18 cellular contexts compared by ENCODE assay signal in the genomic region with DNA sequence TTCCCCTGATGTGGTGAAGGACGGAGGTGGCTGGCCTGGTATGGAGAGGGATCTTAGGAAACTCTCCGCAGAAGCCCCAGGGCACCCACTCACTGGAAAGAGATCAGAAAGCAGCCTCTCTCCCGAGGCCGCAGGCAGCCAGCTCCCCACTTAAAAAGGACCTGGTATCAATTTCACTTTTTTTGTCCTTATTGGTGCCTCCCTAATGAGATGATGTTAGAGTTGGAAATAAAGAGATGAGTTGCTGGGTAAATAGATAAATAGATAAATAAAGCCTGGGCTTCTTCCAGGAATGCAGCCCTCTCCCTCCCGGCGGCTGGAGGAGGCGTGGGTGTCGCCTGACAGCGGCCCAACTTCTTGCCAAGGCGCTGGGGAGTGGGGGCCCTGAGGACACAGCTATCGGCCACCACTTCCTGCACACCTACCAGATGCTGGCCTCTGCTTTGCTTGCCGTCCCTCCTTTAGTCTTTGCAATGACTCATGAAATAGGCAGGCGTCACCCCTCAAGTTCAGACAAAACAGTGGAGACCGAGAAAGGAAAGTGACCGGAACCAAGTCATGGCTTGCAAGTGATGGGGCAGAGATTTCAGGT. TPM values are rescaled to one million over a fixed set of nuclear protein-coding genes. Genes with fewer than 3 reads are reported as not detected.
DNase-seq lines count a peak whose midpoint lies in the region; ATAC-seq, FAIRE-seq and TF ChIP-seq lines count a peak whose summit lies in the region.
"Had no signal": no experiment of that assay in that cellular context is flagged by ENCODE, and none has a peak within 500 bp of the region (broad histone marks: within the 10 kb centered on the region; RNA-seq: fewer than 3 reads in every experiment).

No MANE protein-coding gene starts in this region.

- no peaks in the 10 kb centered on the region for H3K79me2 ChIP-seq in H1 (ENCODE audit: control insufficient read depth in 1 of 2, insufficient read depth in 2 of 2, low read length in 2 of 2)

- H4K91ac ChIP-seq in H1 (replicated peaks; ENCODE audit: insufficient read length, low read length), result peak overlapping the region; percentile 38

- FAIRE-seq in H1 (lab: Jason Lieb, UNC), result no peak
- FAIRE-seq: endometrium, GM19239 had no signal

- H3K79me1 ChIP-seq in H1 (ENCODE audit: low read depth, low read length), result no peaks in the 10 kb centered on the region

- H2BK20ac ChIP-seq in H1 (ENCODE audit: low read length), result peak overlapping the region; percentile 97; the same call in 1 of the 2 replicates

- DNase-seq in NB4 (ENCODE audit: low read depth) (peak; percentile 62), H1 (ENCODE audit: low read depth in 1 of 2, low spot score in 2 of 2) (no peak), lower lobe of right lung (peak; percentile 12), NCI-H69 (lab: John Stamatoyannopoulos, UW) (no peak), T-helper 9 cell (no peak), lower leg skin (ENCODE audit: low spot score in 2 of 2) (no peak)
- DNase-seq in activated CD8-positive, alpha-beta memory T cell treated with anti-CD3 and anti-CD28 coated beads, Interleukin-2, amount 50 U/mL, for 4 hours, result no peak
- DNase-seq: activated CD4-positive, alpha-beta memory T cell treated with anti-CD3 and anti-CD28 coated beads for 36 hours; NCI-H2029; Right ventricle myocardium superior; T1000 had no signal

- ATAC-seq in lower lobe of right lung, result no peak

- H3K4me2 ChIP-seq in BLaER1 treated with 17β-estradiol and CSF1 and Interleukin-3, amounts not matched to agents 10 nM and 100 nM, result peak overlapping the region in 8 of 11 experiments; percentile 8 to 46 (median 30); a peak in 11 of 22 replicates
- no peak overlapping the region for H3K4me2 ChIP-seq in H1 (ENCODE audit: insufficient read depth in 1 of 2, low read depth in 2 of 2, low read length in 2 of 2)

- POLR2A ChIA-PET in H1 (lab: Charles Lee; ENCODE audit: partially characterized antibody), result interaction anchor here (0.6 to 2.9 kb wide), 5 partner anchors 9 to 115 kb away, joined by 3 to 12 read pairs (median 4); no protein-coding TSS in a partner anchor

- peak overlapping the region; percentile 95 for H2BK120ac ChIP-seq in H1 (replicated peaks; ENCODE audit: low read depth, low read length)

- H3K23me2 ChIP-seq in H1 (ENCODE audit: low read depth, low read length), result no peaks in the 10 kb centered on the region

- 0 out of 2 replicates have a peak overlapping the region, but pooled peaks have one; percentile 82 for H2AK5ac ChIP-seq in H1 (ENCODE audit: low read depth, low read length)

- H3K4ac ChIP-seq in H1 (replicated peaks; ENCODE audit: insufficient read length, low read depth, low read length), result no peak overlapping the region

- H2BK5ac ChIP-seq in H1 (ENCODE audit: low read depth, low read length), result no peak overlapping the region

- no peak overlapping the region; the same call in 1 of the 2 replicates for H2BK15ac ChIP-seq in H1 (ENCODE audit: low read length)

- no peak overlapping the region for H4K8ac ChIP-seq in H1 (ENCODE audit: extremely low read depth, insufficient read depth, low read length)

- no peak for TF ChIP-seq CTCF in NB4 (IDR thresholded peaks at IDR 0.05; ENCODE audit: low read depth, low read length)
- no peak for TF ChIP-seq CTCF in H1 (IDR thresholded peaks at IDR 0.05; ENCODE audit: control extremely low read depth in 1 of 3, insufficient read depth in 1 of 3, low read depth in 1 of 3, low read length in 3 of 3)
- TF ChIP-seq CTCF in lower lobe of right lung (IDR thresholded peaks at IDR 0.05), result no peak
- no peak for TF ChIP-seq CTCF in lower leg skin (IDR thresholded peaks at IDR 0.05)

- no peaks in the 10 kb centered on the region for H3K36me3 ChIP-seq in BLaER1 treated with 17β-estradiol and CSF1 and Interleukin-3, amounts not matched to agents 10 nM and 100 nM
- H3K36me3 ChIP-seq in H1 (ENCODE audit: control insufficient read depth in 2 of 4, insufficient read depth in 4 of 4, low read length in 3 of 4) (no peaks in the 10 kb centered on the region), lower lobe of right lung (no peaks in the 10 kb centered on the region)

- H3K4me3 ChIP-seq in BLaER1 treated with 17β-estradiol and CSF1 and Interleukin-3, amounts not matched to agents 10 nM and 100 nM, result no peak overlapping the region
- H3K4me3 ChIP-seq in NB4 (ENCODE audit: low read depth, low read length) (no peak overlapping the region), H1 (ENCODE audit: extremely low read depth in 1 of 4, insufficient read depth in 2 of 4, low read depth in 3 of 4, low read length in 4 of 4) (no peak overlapping the region), lower lobe of right lung (no peak overlapping the region), lower leg skin (ENCODE audit: low read depth, poor library complexity, severe bottlenecking) (no peak overlapping the region)

- peaks cover 0 to 26% (median 13%) of the 10 kb centered on the region in 10 experiments; a peak in 14 of 20 replicates for H3K4me1 ChIP-seq in BLaER1 treated with 17β-estradiol and CSF1 and Interleukin-3, amounts not matched to agents 10 nM and 100 nM
- H3K4me1 ChIP-seq in H1 (replicated peaks in 1 of 4; ENCODE audit: control insufficient read depth in 3 of 4, insufficient read depth in 4 of 4, low read length in 3 of 4), result peaks cover 5 to 26% (median 10%) of the 10 kb centered on the region in 4 experiments
- H3K4me1 ChIP-seq in lower lobe of right lung, result no peaks in the 10 kb centered on the region

- H2AFZ ChIP-seq in H1 (ENCODE audit: low read length), result no peak overlapping the region

- 90% methylated on average over 15 of the region's 15 CpGs; no CpG with 5 or more reads in 1 of the 2 experiments for WGBS in H1 (ENCODE audit: extremely low coverage in 1 of 2, insufficient coverage in 1 of 2, insufficient read length in 1 of 2, insufficient replicate concordance in 2 of 2, low coverage in 1 of 2, low lambda C conversion rate in 2 of 2, missing lambda C conversion rate in 1 of 2), 2 experiments
- WGBS in lower leg skin, 2 donors, result 27 to 36% methylated on average over 15 of the region's 15 CpGs

- H3K23ac ChIP-seq in H1 (ENCODE audit: insufficient read length), result no peak overlapping the region

- TF ChIP-seq RAD21 in H1 (IDR thresholded peaks at IDR 0.05 in 1 of 2, conservative IDR thresholded peaks at IDR 0.05 in 1 of 2; ENCODE audit: low read depth in 2 of 2, low read length in 2 of 2), result no peak

- intact Hi-C loops in lower lobe of right lung (cut with DNase I) (no loop called here), lower leg skin (cut with DNase I; ENCODE audit: low total_unique reads) (no loop called here)

- TF ChIP-seq POLR2A in NB4 (IDR thresholded peaks at IDR 0.05; ENCODE audit: extremely low read depth, insufficient read length) (no peak), H1 (IDR thresholded peaks at IDR 0.05; ENCODE audit: control extremely low read depth in 1 of 2, low read depth in 2 of 2, low read length in 2 of 2) (no peak), lower leg skin (IDR thresholded peaks at IDR 0.05) (no peak)

- no peaks in the 10 kb centered on the region for H3K27me3 ChIP-seq in BLaER1 treated with 17β-estradiol and CSF1 and Interleukin-3, amounts not matched to agents 10 nM and 100 nM
- H3K27me3 ChIP-seq in H1 (replicated peaks in 1 of 4; ENCODE audit: control insufficient read depth in 3 of 4, extremely low read depth in 1 of 4, insufficient read depth in 3 of 4, low read length in 3 of 4), result peaks cover 0 to 10% (median 1%) of the 10 kb centered on the region in 4 experiments; a peak in 3 of 7 replicates
- no peaks in the 10 kb centered on the region for H3K27me3 ChIP-seq in lower lobe of right lung (ENCODE audit: low read depth)

- H3K18ac ChIP-seq in H1 (ENCODE audit: extremely low read depth, low read length), result peak overlapping the region; percentile 83

- no peak overlapping the region for H3K9ac ChIP-seq in BLaER1 treated with 17β-estradiol and CSF1 and Interleukin-3, amounts not matched to agents 10 nM and 100 nM
- H3K9ac ChIP-seq in H1 (replicated peaks in 1 of 4; ENCODE audit: extremely low read depth in 1 of 4, low read depth in 3 of 4, low read length in 3 of 4), result no peak overlapping the region

- H3K56ac ChIP-seq in H1 (replicated peaks; ENCODE audit: insufficient read length, low read depth, low read length), result no peak overlapping the region

- no peak overlapping the region for H3K14ac ChIP-seq in H1 (ENCODE audit: insufficient read length)

- H3K9me3 ChIP-seq in BLaER1 treated with 17β-estradiol and CSF1 and Interleukin-3, amounts not matched to agents 10 nM and 100 nM (replicated peaks in 1 of 11), result peaks cover 0 to 8% (median 1%) of the 10 kb centered on the region in 11 experiments; a peak in 10 of 22 replicates
- H3K9me3 ChIP-seq in H1 (ENCODE audit: insufficient read depth in 2 of 2, low read depth in 1 of 2, low read length in 1 of 2) (peaks cover 0 to 2% of the 10 kb centered on the region in 2 experiments; a peak in 1 of 4 replicates), lower lobe of right lung (no peaks in the 10 kb centered on the region)

- CTCF ChIA-PET in H1 (lab: Charles Lee; ENCODE audit: partially characterized antibody), result interaction anchor here (0.8 to 1.0 kb wide), 2 partner anchors 64 to 423 kb away, joined by 3 read pairs; no protein-coding TSS in a partner anchor

- no peak overlapping the region for H3K27ac ChIP-seq in BLaER1 treated with 17β-estradiol and CSF1 and Interleukin-3, amounts not matched to agents 10 nM and 100 nM
- no peak overlapping the region for H3K27ac ChIP-seq in H1 (ENCODE audit: low read depth, low read length)
- H3K27ac ChIP-seq in lower lobe of right lung, result no peak overlapping the region

- no peak overlapping the region for H4K5ac ChIP-seq in H1 (ENCODE audit: insufficient read length, low read depth, low read length)

- no peak for TF ChIP-seq EP300 in H1 (IDR thresholded peaks at IDR 0.05; ENCODE audit: borderline replicate concordance in 1 of 2, low read depth in 2 of 2, low read length in 2 of 2)

- H4K20me1 ChIP-seq in BLaER1 treated with 17β-estradiol and CSF1 and Interleukin-3, amounts not matched to agents 10 nM and 100 nM, result no peaks in the 10 kb centered on the region
- no peaks in the 10 kb centered on the region for H4K20me1 ChIP-seq in H1 (replicated peaks in 1 of 2; ENCODE audit: control insufficient read depth in 1 of 2, insufficient read depth in 2 of 2, low read length in 2 of 2)

- 0 out of 2 replicates have a peak overlapping the region, but pooled peaks have one; percentile 100 for H2BK12ac ChIP-seq in H1 (ENCODE audit: low read depth, low read length)

RNA-seq across cellular contexts. Expression of a gene that starts 42.9 kb away (rescaled TPM):
- total RNA-seq in H1 (2021; fragmentation: NEBNext Ultra II Directional; extraction: Animal tissue kit (Norgen Biotek cat#: 25700)), result not detected in 2 replicates
- polyA plus RNA-seq in H1 (2011; rRNA removed), result 0.03 TPM in 1 of 2 replicates, not detected in the other
- not detected for polyA plus RNA-seq in H1 (2011; cell fraction: cytosol; rRNA removed)
- not detected for polyA plus RNA-seq in H1 (2011; cell fraction: nucleus; rRNA removed)
- polyA plus RNA-seq in H1 (2012, experiment 1 of 2), result not detected in 4 replicates
- not detected for polyA plus RNA-seq in H1 (2012, experiment 2 of 2)
- not detected for polyA plus RNA-seq in H1 (2013, experiment 1 of 2)
- polyA plus RNA-seq in H1 (2013, experiment 2 of 2), result not detected
- polyA minus RNA-seq in H1 (2011; rRNA and poly(A)+ RNA removed), result not detected in 2 replicates
- polyA minus RNA-seq in H1 (2011; cell fraction: cytosol; rRNA and poly(A)+ RNA removed), result not detected
- not detected for polyA minus RNA-seq in H1 (2011; cell fraction: nucleus; rRNA and poly(A)+ RNA removed)
- total RNA-seq in lower lobe of right lung, result not detected
- not detected for total RNA-seq in lower leg skin
- total RNA-seq: activated CD4-positive, alpha-beta memory T cell treated with anti-CD3 and anti-CD28 coated beads for 36 hours; activated T-helper 2 cell treated with anti-CD3 and anti-CD28 coated beads, Interferon-gamma antibody, Interleukin-2, Interleukin-4, amounts not matched to agents 10 μg/mL and 5 μg/mL and 100 μg/mL, durations not matched to agents 14 hours and 24 hours and 36 hours; LHCN-M2; mucosa of gallbladder had no signal
- polyA plus RNA-seq: BJ had no signal

Comparison
In these comparisons a context has a peak if more than half of its experiments do, and no peak if none do; other contexts are left out.
1. H3K4me2 ChIP-seq: peak in BLaER1 treated with 17β-estradiol and CSF1 and Interleukin-3, amounts not matched to agents 10 nM and 100 nM (8 of 11); none in H1 (0 of 2).
2. DNase-seq: peak in NB4 (single experiment) and lower lobe of right lung (single experiment); none in H1 (0 of 2), NCI-H69 (single experiment), activated CD8-positive, alpha-beta memory T cell treated with anti-CD3 and anti-CD28 coated beads, Interleukin-2, amount 50 U/mL, for 4 hours (single experiment), T-helper 9 cell (single experiment) and lower leg skin (0 of 2).